8 cellular contexts compared by ENCODE assay signal in genomic region chr13:110713981-110714797, GRCh38. TPM values are rescaled to one million over a fixed set of nuclear protein-coding genes. Genes with fewer than 3 reads are reported as not detected.
DNase-seq lines count a peak whose midpoint lies in the region; ATAC-seq, FAIRE-seq and TF ChIP-seq lines count a peak whose summit lies in the region.

No MANE protein-coding gene starts in this region.

- no peak for FAIRE-seq in pancreas (lab: Jason Lieb, UNC)

- H3K27ac ChIP-seq in pancreas (peak overlapping the region; percentile 88 to 100 (median 99)), thymus (ENCODE audit: low read depth) (peak overlapping the region; percentile 100)

- H3K4me3 ChIP-seq in pancreas: peak overlapping the region; percentile 84 to 97 (median 92)
- peak overlapping the region; percentile 95 for H3K4me3 ChIP-seq in thymus (ENCODE audit: low read length)

- no peak for TF ChIP-seq CTCF in pancreas (IDR thresholded peaks at IDR 0.05)

- peak; percentile 29 to 51 for DNase-seq in NCI-H2081 (lab: John Stamatoyannopoulos, UW)
- no peak for DNase-seq in NCI-H2081 treated with DMSO at 0.1 percent for 48 hours (lab: John Stamatoyannopoulos, UW)
- peak; percentile 58 for DNase-seq in RKO (ENCODE audit: low spot score)
- peak; percentile 73 for DNase-seq in activated naive CD4-positive, alpha-beta T cell treated with Interleukin-2 at 50 U/mL for 16 hours
- peak; percentile 50 for DNase-seq in glomerular visceral epithelial cell (ENCODE audit: extremely low spot score)
- peak; percentile 60 to 87 (median 66) for DNase-seq in pancreas

- H3K9me3 ChIP-seq in pancreas (no peaks in the 10 kb centered on the region), thymus (ENCODE audit: control insufficient read depth) (peaks cover 1% of the 10 kb centered on the region)

- intact Hi-C loops in pancreas (cut with DNase I): no loop called here

- H3K27me3 ChIP-seq in pancreas (no peaks in the 10 kb centered on the region), thymus (ENCODE audit: control insufficient read depth, insufficient read depth) (no peaks in the 10 kb centered on the region)

- ATAC-seq in pancreas (no peak), HG02571 (IDR thresholded peaks at IDR 0.05; ENCODE audit: unreplicated experiment) (no peak)

- H3K4me1 ChIP-seq in pancreas (peaks cover 18 to 26% (median 21%) of the 10 kb centered on the region in 3 donors), thymus (ENCODE audit: control insufficient read depth, insufficient read depth, low read length) (peaks cover 6% of the 10 kb centered on the region)

- H3K36me3 ChIP-seq in pancreas (no peaks in the 10 kb centered on the region), thymus (ENCODE audit: control insufficient read depth, insufficient read depth) (peaks cover 5% of the 10 kb centered on the region)

- 0 to 1% methylated on average over 82 to 86 of the region's 86 CpGs for WGBS in pancreas, 2 donors
- under 1% methylated on average over 86 of the region's 86 CpGs for WGBS in thymus

RNA-seq across cellular contexts. Expression of gene ING1, which starts 0.7 kb away (rescaled TPM):
- 1 to 10 TPM; 4.0 to 7.7 (median 6.0) TPM for total RNA-seq in pancreas
- polyA plus RNA-seq in pancreas (1 to 10 TPM; 4.6 to 5.3 TPM), thymus (19.6 TPM)

RNA-seq across cellular contexts. Expression of gene CARS2, which starts 8.3 kb away (rescaled TPM):
- 10 to 100 TPM; 18.2 to 38.8 (median 22.6) TPM for total RNA-seq in pancreas
- polyA plus RNA-seq in pancreas: 10 to 100 TPM; 92.3 to 98.7 TPM
- polyA plus RNA-seq in thymus: 105 TPM
